ENCODE assay signal across 10 cellular contexts in genomic region chr16:20902426-20902825, GRCh38. TPM values are rescaled to one million over a fixed set of nuclear protein-coding genes. Genes with fewer than 3 reads are reported as not detected.
DNase-seq lines count a peak whose midpoint lies in the region; FAIRE-seq and TF ChIP-seq lines count a peak whose summit lies in the region.
"Had no signal": no experiment of that assay in that cellular context is flagged by ENCODE, and none has a peak within 500 bp of the region (broad histone marks: within the 10 kb centered on the region; RNA-seq: fewer than 3 reads in every experiment).

No MANE protein-coding gene starts in this region.

- DNase-seq in D341Med (ENCODE audit: low spot score) (peak; percentile 52), endothelial cell of umbilical vein (ENCODE audit: low read depth, low spot score) (no peak), sigmoid colon (no peak), NCI-H2029 (lab: John Stamatoyannopoulos, UW) (no peak), superior temporal gyrus (ENCODE audit: extremely low spot score) (no peak)
- no peak for DNase-seq in stimulated activated naive CD4-positive, alpha-beta T cell (lab: John Stamatoyannopoulos, UW)
- no peak for DNase-seq in NK-92 treated with Interleukin-12 subunit alpha and Interleukin-12 subunit beta, amount 100 ng/mL, for 24 hours (lab: John Stamatoyannopoulos, UW)
- DNase-seq: activated naive CD4-positive, alpha-beta T cell treated with Interleukin-2 at 50 U/mL for 16 hours; NCI-H2029 treated with DMSO at 0.1 percent for 48 hours had no signal

- TF ChIP-seq POLR2A in endothelial cell of umbilical vein (IDR thresholded peaks at IDR 0.05; ENCODE audit: low read depth, low read length) = peak; percentile 51
- no peak for TF ChIP-seq POLR2A in sigmoid colon (IDR thresholded peaks at IDR 0.05)

- H3K9me1 ChIP-seq in endothelial cell of umbilical vein (replicated peaks; ENCODE audit: control insufficient read depth, extremely low read depth, insufficient read depth, low read length) = no peaks in the 10 kb centered on the region

- H3K36me3 ChIP-seq in OCI-LY3 (replicated peaks; ENCODE audit: low read depth, low read length) (peaks cover 21% of the 10 kb centered on the region), endothelial cell of umbilical vein (ENCODE audit: control insufficient read depth in 2 of 2, extremely low read depth in 1 of 2, insufficient read depth in 2 of 2, low read length in 2 of 2) (no peaks in the 10 kb centered on the region), sigmoid colon (no peaks in the 10 kb centered on the region)

- H3K79me2 ChIP-seq in OCI-LY3 (ENCODE audit: low read length) (peaks cover 42% of the 10 kb centered on the region), endothelial cell of umbilical vein (ENCODE audit: control insufficient read depth, insufficient read depth, low read length) (peaks cover 44% of the 10 kb centered on the region)

- H3K4me2 ChIP-seq in OCI-LY3 (ENCODE audit: low read length) = peak overlapping the region; percentile 83
- H3K4me2 ChIP-seq in endothelial cell of umbilical vein (ENCODE audit: insufficient read depth, low read length) = peak overlapping the region; percentile 86

- H3K4me3 ChIP-seq in OCI-LY3 (ENCODE audit: low read length) (peak overlapping the region; percentile 84), endothelial cell of umbilical vein (replicated peaks in 1 of 3; ENCODE audit: insufficient read depth in 1 of 3, low read depth in 1 of 3, low read length in 3 of 3) (peak overlapping the region in 1 of 3 experiments; percentile 76), sigmoid colon (no peak overlapping the region)

- intact Hi-C loops in endothelial cell of umbilical vein (cut with micrococcal nuclease) (loop anchor here (5.0 kb wide), 4 partner anchors 95 to 1290 kb away; partner anchors contain the start of genes ERI2, REXO5 and THUMPD1), sigmoid colon (cut with DNase I) (loop anchor here (5.0 to 10.0 kb wide), 2 partner anchors 98 to 255 kb away; partner anchors contain the start of genes ERI2, LDAF1 and REXO5)

- dilution Hi-C loops in endothelial cell of umbilical vein (cut with MboI; ENCODE audit: extremely low pct_ligation_motif_present, low sequenced_read_pairs) = no loop called here

- H3K9me3 ChIP-seq in OCI-LY3 (ENCODE audit: insufficient read depth, low read length) (no peaks in the 10 kb centered on the region), endothelial cell of umbilical vein (replicated peaks; ENCODE audit: control insufficient read depth, insufficient read depth, low read length) (no peaks in the 10 kb centered on the region), sigmoid colon (no peaks in the 10 kb centered on the region)

- FAIRE-seq in endothelial cell of umbilical vein (lab: Jason Lieb, UNC) = no peak

- H3K9ac ChIP-seq in OCI-LY3 (ENCODE audit: low read length) (peak overlapping the region; percentile 90; the same call in 1 of the 2 replicates), endothelial cell of umbilical vein (replicated peaks; ENCODE audit: extremely low read depth, insufficient read depth, low read length) (peak overlapping the region; percentile 95)

- H3K27ac ChIP-seq in OCI-LY3 (ENCODE audit: low read length) (no peak overlapping the region), endothelial cell of umbilical vein (ENCODE audit: insufficient read depth, low read depth, low read length) (peak overlapping the region; percentile 100), sigmoid colon (peak overlapping the region; percentile 96 to 99 (median 98))

- WGBS in sigmoid colon, 2 donors = 91 to 95% methylated on average over 6 of the region's 6 CpGs

- POLR2A ChIA-PET in endothelial cell of umbilical vein (lab: Charles Lee) = interaction anchor here (0.6 to 0.8 kb wide), 2 partner anchors 9 to 254 kb away, joined by 3 to 5 read pairs; no protein-coding TSS in a partner anchor

- no TSS peak for BruUV-seq in endothelial cell of umbilical vein (replicated peaks; lab: Mats Ljungman, UMichigan)

- H3K27me3 ChIP-seq in OCI-LY3 (ENCODE audit: low read depth, low read length) = peaks cover 31% of the 10 kb centered on the region
- H3K27me3 ChIP-seq in endothelial cell of umbilical vein (ENCODE audit: control insufficient read depth in 2 of 2, insufficient read depth in 2 of 2, low read length in 2 of 2) = no peaks in the 10 kb centered on the region
- no peaks in the 10 kb centered on the region for H3K27me3 ChIP-seq in sigmoid colon

- peaks cover 54% of the 10 kb centered on the region for H4K20me1 ChIP-seq in OCI-LY3 (ENCODE audit: insufficient read depth, low read length)
- no peaks in the 10 kb centered on the region for H4K20me1 ChIP-seq in endothelial cell of umbilical vein (replicated peaks; ENCODE audit: control insufficient read depth, extremely low read depth, insufficient read depth, low read length)

- no peak overlapping the region for H2AFZ ChIP-seq in OCI-LY3 (ENCODE audit: low read depth, low read length)
- H2AFZ ChIP-seq in endothelial cell of umbilical vein (ENCODE audit: low read depth, low read length) = no peak overlapping the region

- TF ChIP-seq EP300 in sigmoid colon (IDR thresholded peaks at IDR 0.05) = no peak

- CTCF ChIA-PET in endothelial cell of umbilical vein (lab: Charles Lee) = interaction anchor here (1.1 to 2.9 kb wide), 5 partner anchors 34 to 99 kb away, joined by 3 to 22 read pairs (median 4); no protein-coding TSS in a partner anchor

- TF ChIP-seq CTCF in OCI-LY3 (IDR thresholded peaks at IDR 0.05; ENCODE audit: low read depth, low read length) = no peak
- TF ChIP-seq CTCF in endothelial cell of umbilical vein (IDR thresholded peaks at IDR 0.05; ENCODE audit: extremely low read depth in 1 of 2, insufficient read depth in 1 of 2, low read depth in 1 of 2, low read length in 2 of 2) = no peak
- TF ChIP-seq CTCF in sigmoid colon (IDR thresholded peaks at IDR 0.05) = no peak

- H3K4me1 ChIP-seq in OCI-LY3 (ENCODE audit: low read length) (peaks cover 38% of the 10 kb centered on the region), endothelial cell of umbilical vein (ENCODE audit: control insufficient read depth, extremely low read depth, insufficient read depth, low read length) (peaks cover 75% of the 10 kb centered on the region), sigmoid colon (peaks cover 0 to 81% (median 79%) of the 10 kb centered on the region in 4 donors)

TF ChIP-seq in endothelial cell of umbilical vein, 7 proteins besides CTCF, POLR2A, EP300 and RAD21:
- TF ChIP-seq MYC (IDR thresholded peaks at IDR 0.05; ENCODE audit: low read depth, low read length) (no peak), FOS (IDR thresholded peaks at IDR 0.05; ENCODE audit: borderline replicate concordance, insufficient read depth, low read length) (no peak), EZH2 (IDR thresholded peaks at IDR 0.05; ENCODE audit: borderline replicate concordance, low read depth, low read length, severe bottlenecking) (no peak), MAX (IDR thresholded peaks at IDR 0.05; ENCODE audit: insufficient read depth, insufficient read length) (no peak), JUN (IDR thresholded peaks at IDR 0.05; ENCODE audit: borderline replicate concordance, insufficient read depth, insufficient read length, low read depth) (no peak), GATA2 (IDR thresholded peaks at IDR 0.05; ENCODE audit: insufficient read depth, insufficient read length, low read depth, low read length) (no peak), POLR2AphosphoS5 (IDR thresholded peaks at IDR 0.05; ENCODE audit: insufficient read depth, low read depth, low read length) (no peak)

RNA-seq across cellular contexts. Expression of gene LYRM1, which starts 1.9 kb away (rescaled TPM):
- 28.4 and 29.1 TPM in 2 replicates for total RNA-seq in endothelial cell of umbilical vein
- polyA plus RNA-seq in endothelial cell of umbilical vein = 13.8 and 20.4 TPM in 2 replicates
- polyA plus RNA-seq in endothelial cell of umbilical vein (2011; cell fraction: cytosol; rRNA removed) = 34.3 and 34.7 TPM in 2 replicates
- polyA plus RNA-seq in endothelial cell of umbilical vein (2011; cell fraction: nucleus; rRNA removed) = 16.3 and 18.2 TPM in 2 replicates
- 45.2 and 45.3 TPM in 2 replicates for polyA plus RNA-seq in endothelial cell of umbilical vein (2012)
- 10.3 and 13.5 TPM in 2 replicates for polyA minus RNA-seq in endothelial cell of umbilical vein
- polyA minus RNA-seq in endothelial cell of umbilical vein (2011; cell fraction: cytosol; rRNA and poly(A)+ RNA removed) = 9.3 TPM
- 6.7 and 7.1 TPM in 2 replicates for polyA minus RNA-seq in endothelial cell of umbilical vein (2011; cell fraction: nucleus; rRNA and poly(A)+ RNA removed)
- total RNA-seq in sigmoid colon = 10 to 100 TPM; 38.5 to 85.6 (median 53.4) TPM
- 10 to 100 TPM; 31.2 to 43.7 (median 34.8) TPM for polyA plus RNA-seq in sigmoid colon

RNA-seq across cellular contexts. Expression of gene DCUN1D3, which starts 2.3 kb away (rescaled TPM):
- total RNA-seq in endothelial cell of umbilical vein = 35.0 and 39.6 TPM in 2 replicates
- polyA plus RNA-seq in endothelial cell of umbilical vein = 8.8 and 10.4 TPM in 2 replicates
- polyA plus RNA-seq in endothelial cell of umbilical vein (2011; cell fraction: cytosol; rRNA removed) = 13.5 and 14.2 TPM in 2 replicates
- polyA plus RNA-seq in endothelial cell of umbilical vein (2011; cell fraction: nucleus; rRNA removed) = 28.5 and 31.3 TPM in 2 replicates
- polyA plus RNA-seq in endothelial cell of umbilical vein (2012) = 15.7 and 16.5 TPM in 2 replicates
- polyA minus RNA-seq in endothelial cell of umbilical vein = 40.9 and 43.9 TPM in 2 replicates
- 1.6 TPM for polyA minus RNA-seq in endothelial cell of umbilical vein (2011; cell fraction: cytosol; rRNA and poly(A)+ RNA removed)
- polyA minus RNA-seq in endothelial cell of umbilical vein (2011; cell fraction: nucleus; rRNA and poly(A)+ RNA removed) = 40.7 and 47.7 TPM in 2 replicates
- total RNA-seq in sigmoid colon = 10 to 100 TPM; 10.8 to 21.6 (median 16.2) TPM
- polyA plus RNA-seq in sigmoid colon = 1 to 10 TPM; 3.0 to 5.0 (median 3.9) TPM
